ENCODE assay signal across 15 cellular contexts in the genomic region with DNA sequence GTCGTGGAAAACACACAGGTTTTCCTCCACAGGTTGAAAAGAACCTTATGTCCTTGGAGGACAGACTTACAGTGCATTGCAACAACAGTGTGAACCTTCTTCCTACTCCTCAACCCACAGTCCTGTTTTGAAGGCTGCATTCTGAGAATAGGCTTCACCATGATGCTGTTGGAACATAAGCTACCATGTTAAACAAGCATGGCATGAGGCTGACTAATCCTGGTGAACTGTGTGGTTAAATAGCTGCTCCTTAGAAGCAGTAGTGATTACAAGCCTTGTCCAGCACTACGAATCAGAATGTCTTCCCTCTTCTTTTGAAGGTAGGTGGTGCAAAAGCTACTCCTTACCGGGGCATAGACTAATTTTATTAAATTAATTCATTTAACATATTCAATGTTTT.
DNase-seq lines count a peak whose midpoint lies in the region; ATAC-seq and TF ChIP-seq lines count a peak whose summit lies in the region.
"Had no signal": no experiment of that assay in that cellular context is flagged by ENCODE, and none has a peak within 500 bp of the region (broad histone marks: within the 10 kb centered on the region; RNA-seq: fewer than 3 reads in every experiment).

No MANE protein-coding gene starts in this region.

- H3K4me1 ChIP-seq in adipocyte (ENCODE audit: control insufficient read depth, insufficient read depth, low read length): peaks cover 50% of the 10 kb centered on the region
- H3K4me1 ChIP-seq: esophagus squamous epithelium had no signal

- H3K36me3 ChIP-seq in adipocyte (ENCODE audit: control insufficient read depth, insufficient read depth, low read length, severe bottlenecking): no peaks in the 10 kb centered on the region
- H3K36me3 ChIP-seq: esophagus squamous epithelium had no signal

- H3K4me3 ChIP-seq in adipocyte (ENCODE audit: low read length) (no peak overlapping the region), foreskin fibroblast (ENCODE audit: low read depth in 1 of 2, low read length in 2 of 2) (no peak overlapping the region)
- H3K4me3 ChIP-seq: esophagus squamous epithelium, lung had no signal

- TF ChIP-seq CTCF in foreskin fibroblast (IDR thresholded peaks at IDR 0.05; ENCODE audit: low read depth, low read length) (no peak), nephron (IDR thresholded peaks at IDR 0.05; ENCODE audit: unreplicated experiment in 3 of 3) (no peak)

- no peaks in the 10 kb centered on the region for H3K27me3 ChIP-seq in adipocyte (replicated peaks; ENCODE audit: control insufficient read depth, insufficient read depth, low read length)
- H3K27me3 ChIP-seq: esophagus squamous epithelium had no signal

- H3K4me1 Mint-ChIP-seq in nephron: peaks cover 19% of the 10 kb centered on the region
- H3K4me1 Mint-ChIP-seq: natural killer cell; stimulated activated naive CD8-positive, alpha-beta T cell treated with anti-CD3 and anti-CD28 coated beads, Interleukin-15, amount 100 ng/mL, for 72 hours had no signal

- H3K9me3 Mint-ChIP-seq in nephron: no peaks in the 10 kb centered on the region

- peak overlapping the region in 1 of 3 experiments; percentile 50 for H3K4me3 Mint-ChIP-seq in nephron
- H3K4me3 Mint-ChIP-seq: natural killer cell; stimulated activated naive CD8-positive, alpha-beta T cell treated with anti-CD3 and anti-CD28 coated beads, Interleukin-15, amount 100 ng/mL, for 72 hours had no signal

- H3K27me3 Mint-ChIP-seq in nephron (ENCODE audit: low read depth): no peaks in the 10 kb centered on the region
- H3K27me3 Mint-ChIP-seq: stimulated activated naive CD8-positive, alpha-beta T cell treated with anti-CD3 and anti-CD28 coated beads, Interleukin-15, amount 100 ng/mL, for 72 hours had no signal

- DNase-seq in Daoy (ENCODE audit: low read depth): peak; percentile 1
- DNase-seq in adipocyte (ENCODE audit: low read depth): peak; percentile 10
- DNase-seq in foreskin fibroblast: peak; percentile 48 to 69
- no peak for DNase-seq in NCI-H2196 (lab: John Stamatoyannopoulos, UW; ENCODE audit: unreplicated experiment)
- no peak for DNase-seq in foreskin melanocyte
- DNase-seq: activated CD8-positive, alpha-beta memory T cell treated with anti-CD3 and anti-CD28 coated beads, Interleukin-2, amount 50 U/mL, for 48 hours; activated naive CD4-positive, alpha-beta T cell; dermis blood vessel endothelial cell; esophagus squamous epithelium; natural killer cell; stimulated activated naive CD8-positive, alpha-beta T cell treated with anti-CD3 and anti-CD28 coated beads, Interleukin-15, amount 100 ng/mL, for 72 hours had no signal

- ATAC-seq in HG03196 (IDR thresholded peaks at IDR 0.05; ENCODE audit: unreplicated experiment): no peak
- no peak for ATAC-seq in HG03159 (IDR thresholded peaks at IDR 0.05; ENCODE audit: unreplicated experiment)
- ATAC-seq: natural killer cell; stimulated activated naive CD8-positive, alpha-beta T cell treated with anti-CD3 and anti-CD28 coated beads, Interleukin-15, amount 100 ng/mL, for 72 hours had no signal

- H3K27ac Mint-ChIP-seq in nephron: peak overlapping the region; percentile 79 to 92 (median 92)
- H3K27ac Mint-ChIP-seq: natural killer cell; stimulated activated naive CD8-positive, alpha-beta T cell treated with anti-CD3 and anti-CD28 coated beads, Interleukin-15, amount 100 ng/mL, for 72 hours had no signal

- H3K36me3 Mint-ChIP-seq in nephron (ENCODE audit: low read depth): no peaks in the 10 kb centered on the region
- H3K36me3 Mint-ChIP-seq: natural killer cell had no signal

- no peaks in the 10 kb centered on the region for H3K9me3 ChIP-seq in adipocyte (ENCODE audit: control insufficient read depth, low read length)
- H3K9me3 ChIP-seq: esophagus squamous epithelium had no signal

- H3K9ac ChIP-seq in adipocyte (ENCODE audit: low read length): no peak overlapping the region

Comparison
In these comparisons a context has a peak if more than half of its experiments do, and no peak if none do; other contexts are left out.
1. DNase-seq: peak in Daoy (single experiment), adipocyte (single experiment) and foreskin fibroblast (2 of 2); none in NCI-H2196 (single experiment) and foreskin melanocyte (single experiment).